Comparison of ENCODE assay signal across 8 cellular contexts in genomic region chr6:28673800-28674671, GRCh38.
DNase-seq lines count a peak whose midpoint lies in the region; ATAC-seq and TF ChIP-seq lines count a peak whose summit lies in the region.

No MANE protein-coding gene starts in this region.

- peak overlapping the region; percentile 77 for H3K4me3 Mint-ChIP-seq in MCF 10A (ENCODE audit: unreplicated experiment)

- H3K9me3 ChIP-seq in HUES6 (ENCODE audit: control insufficient read depth, insufficient read depth, low read depth, low read length) = 0 out of 2 replicates have a peak, but pooled peaks cover 3% of the 10 kb centered on the region
- no peaks in the 10 kb centered on the region for H3K9me3 ChIP-seq in SJCRH30 (replicated peaks)
- no peaks in the 10 kb centered on the region for H3K9me3 ChIP-seq in mesodermal cell (ENCODE audit: control insufficient read depth, low read length)

- H3K27me3 Mint-ChIP-seq in MCF 10A (ENCODE audit: insufficient read depth, unreplicated experiment) = no peaks in the 10 kb centered on the region

- no TSS peak for BruUV-seq in MCF 10A (replicated peaks; lab: Mats Ljungman, UMichigan)

- CTCF ChIA-PET in MCF 10A (lab: Yijun Ruan, JAX) = interaction anchor here (0.6 to 1.5 kb wide), 4 partner anchors 8 to 93 kb away, joined by 3 to 4 read pairs (median 3); no protein-coding TSS in a partner anchor

- H3K4me3 ChIP-seq in HUES6 (ENCODE audit: low read depth, low read length) (peak overlapping the region; percentile 72), SJCRH30 (peak overlapping the region; percentile 54), mesodermal cell (ENCODE audit: extremely low read depth, insufficient read depth, low read length, poor library complexity, severe bottlenecking) (peak overlapping the region; percentile 57), lower leg skin (ENCODE audit: low read depth, poor library complexity, severe bottlenecking) (no peak overlapping the region)

- ATAC-seq in GM19452 (IDR thresholded peaks at IDR 0.05; ENCODE audit: unreplicated experiment) = no peak

- H3K9ac ChIP-seq in HUES6 (ENCODE audit: low read length) = peak overlapping the region; percentile 20

- H3K27me3 ChIP-seq in HUES6 (ENCODE audit: control insufficient read depth, insufficient read depth, low read length) (peaks cover 18% of the 10 kb centered on the region), SJCRH30 (no peaks in the 10 kb centered on the region)

- POLR2A ChIA-PET in MCF 10A (lab: Yijun Ruan, JAX) = interaction anchor here (0.7 to 1.5 kb wide), 11 partner anchors 25 to 311 kb away, joined by 3 to 10 read pairs (median 3); a partner anchor contains a TSS

- peaks cover 13% of the 10 kb centered on the region for H3K4me1 Mint-ChIP-seq in MCF 10A (ENCODE audit: insufficient read depth, unreplicated experiment)

- no peak for TF ChIP-seq CTCF in MCF 10A (IDR thresholded peaks at IDR 0.05; ENCODE audit: unreplicated experiment)
- no peak for TF ChIP-seq CTCF in lower leg skin (IDR thresholded peaks at IDR 0.05)

- no peak overlapping the region for H3K27ac Mint-ChIP-seq in MCF 10A (ENCODE audit: low read depth, unreplicated experiment)

- TF ChIP-seq POLR2A in lower leg skin (IDR thresholded peaks at IDR 0.05) = no peak

- H3K9me3 Mint-ChIP-seq in MCF 10A (ENCODE audit: unreplicated experiment) = no peaks in the 10 kb centered on the region

- 2 to 4% methylated on average over 36 to 42 of the region's 44 CpGs for WGBS in mesodermal cell (ENCODE audit: insufficient coverage in 2 of 2), 2 experiments
- 2 to 3% methylated on average over 44 of the region's 44 CpGs for WGBS in lower leg skin, 2 donors

- intact Hi-C loops in MCF 10A (cut with micrococcal nuclease) (loop anchor here (1.0 kb wide), 1 partner anchor 85 kb away; no protein-coding TSS in a partner anchor), lower leg skin (cut with DNase I; ENCODE audit: low total_unique reads) (loop anchor here (10.0 kb wide), 1 partner anchor 911 kb away; the partner anchor contains the start of gene OR2H2)

- peaks cover 12% of the 10 kb centered on the region for H3K36me3 Mint-ChIP-seq in MCF 10A (ENCODE audit: insufficient read depth, unreplicated experiment)

- H3K4me1 ChIP-seq in HUES6 (ENCODE audit: control insufficient read depth, insufficient read depth, low read length) = no peaks in the 10 kb centered on the region
- no peaks in the 10 kb centered on the region for H3K4me1 ChIP-seq in SJCRH30
- no peaks in the 10 kb centered on the region for H3K4me1 ChIP-seq in mesodermal cell (ENCODE audit: control insufficient read depth, insufficient read depth, low read length, poor library complexity, severe bottlenecking)

- no peak overlapping the region for H3K27ac ChIP-seq in HUES6 (ENCODE audit: low read depth, low read length)
- H3K27ac ChIP-seq in SJCRH30 = no peak overlapping the region
- no peak overlapping the region for H3K27ac ChIP-seq in mesodermal cell (ENCODE audit: low read depth, low read length, severe bottlenecking)

- DNase-seq in DMS 273 treated with DMSO at 0.1 percent for 48 hours (lab: John Stamatoyannopoulos, UW) (peak; percentile 45), SJCRH30 (peak; percentile 39 to 64), MCF 10A (ENCODE audit: unreplicated experiment) (peak; percentile 75), stromal cell of bone marrow (ENCODE audit: low read depth) (peak; percentile 20), lower leg skin (ENCODE audit: low spot score in 2 of 2) (no peak)

- H3K36me3 ChIP-seq in HUES6 (ENCODE audit: control insufficient read depth, insufficient read depth, low read length) (no peaks in the 10 kb centered on the region), SJCRH30 (no peaks in the 10 kb centered on the region), mesodermal cell (ENCODE audit: control insufficient read depth, insufficient read depth, low read length) (no peaks in the 10 kb centered on the region)

Comparison
In these comparisons a context has a peak if more than half of its experiments do, and no peak if none do; other contexts are left out.
1. DNase-seq: peak in DMS 273 treated with DMSO at 0.1 percent for 48 hours (single experiment), SJCRH30 (2 of 2), MCF 10A (single experiment) and stromal cell of bone marrow (single experiment); none in lower leg skin (0 of 2).